ENCODE assay signal across 1 cellular context in the genomic region with DNA sequence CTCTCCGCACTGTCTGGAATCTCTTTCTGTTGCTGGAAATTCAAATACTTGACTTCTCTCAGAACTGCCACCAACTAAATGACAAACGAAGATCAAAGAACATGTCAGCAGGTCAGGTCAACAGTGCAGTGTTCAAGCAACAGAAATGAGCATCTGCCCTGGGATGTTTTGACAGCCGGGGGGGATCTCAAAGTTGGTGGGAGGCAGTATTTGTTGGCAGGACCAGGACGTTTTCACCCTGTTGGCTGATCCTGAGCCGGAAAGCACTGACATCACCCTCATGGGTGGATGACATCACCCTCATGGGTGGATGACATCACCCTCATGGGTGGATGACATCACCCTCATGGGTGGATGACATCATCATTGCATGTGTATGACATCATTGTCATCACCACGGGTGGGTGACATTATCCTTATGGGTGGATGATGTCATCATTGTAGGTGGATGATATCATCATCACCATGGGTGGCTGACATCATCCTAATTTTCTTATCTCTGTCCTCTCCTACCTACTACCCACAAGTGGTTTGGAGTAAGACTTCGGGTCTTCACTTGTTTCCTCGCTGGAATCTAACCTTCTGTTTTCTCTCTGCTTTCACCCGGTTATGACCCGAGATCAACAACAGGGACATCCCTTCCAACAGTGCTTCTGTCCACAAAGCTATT.
TF ChIP-seq lines count a peak whose summit lies in the region.

No MANE protein-coding gene starts in this region.

TF ChIP-seq in SK-N-SH, 30 proteins besides CTCF, POLR2A, EP300 and RAD21 (continued from another document):
- TF ChIP-seq, protein P1, sequence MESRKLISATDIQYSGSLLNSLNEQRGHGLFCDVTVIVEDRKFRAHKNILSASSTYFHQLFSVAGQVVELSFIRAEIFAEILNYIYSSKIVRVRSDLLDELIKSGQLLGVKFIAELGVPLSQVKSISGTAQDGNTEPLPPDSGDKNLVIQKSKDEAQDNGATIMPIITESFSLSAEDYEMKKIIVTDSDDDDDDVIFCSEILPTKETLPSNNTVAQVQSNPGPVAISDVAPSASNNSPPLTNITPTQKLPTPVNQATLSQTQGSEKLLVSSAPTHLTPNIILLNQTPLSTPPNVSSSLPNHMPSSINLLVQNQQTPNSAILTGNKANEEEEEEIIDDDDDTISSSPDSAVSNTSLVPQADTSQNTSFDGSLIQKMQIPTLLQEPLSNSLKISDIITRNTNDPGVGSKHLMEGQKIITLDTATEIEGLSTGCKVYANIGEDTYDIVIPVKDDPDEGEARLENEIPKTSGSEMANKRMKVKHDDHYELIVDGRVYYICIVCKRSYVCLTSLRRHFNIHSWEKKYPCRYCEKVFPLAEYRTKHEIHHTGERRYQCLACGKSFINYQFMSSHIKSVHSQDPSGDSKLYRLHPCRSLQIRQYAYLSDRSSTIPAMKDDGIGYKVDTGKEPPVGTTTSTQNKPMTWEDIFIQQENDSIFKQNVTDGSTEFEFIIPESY (IDR thresholded peaks at IDR 0.05; ENCODE audit: borderline replicate concordance, low read depth), result no peak
- TF ChIP-seq NRF1 (IDR thresholded peaks at IDR 0.05; ENCODE audit: low read depth, low read length), result no peak
- TF ChIP-seq TEAD4 (IDR thresholded peaks at IDR 0.05; ENCODE audit: borderline replicate concordance, insufficient read depth), result no peak
- TF ChIP-seq GATA2 (CRISPR knock-in tag; IDR thresholded peaks at IDR 0.05), result no peak
- TF ChIP-seq, protein P2, sequence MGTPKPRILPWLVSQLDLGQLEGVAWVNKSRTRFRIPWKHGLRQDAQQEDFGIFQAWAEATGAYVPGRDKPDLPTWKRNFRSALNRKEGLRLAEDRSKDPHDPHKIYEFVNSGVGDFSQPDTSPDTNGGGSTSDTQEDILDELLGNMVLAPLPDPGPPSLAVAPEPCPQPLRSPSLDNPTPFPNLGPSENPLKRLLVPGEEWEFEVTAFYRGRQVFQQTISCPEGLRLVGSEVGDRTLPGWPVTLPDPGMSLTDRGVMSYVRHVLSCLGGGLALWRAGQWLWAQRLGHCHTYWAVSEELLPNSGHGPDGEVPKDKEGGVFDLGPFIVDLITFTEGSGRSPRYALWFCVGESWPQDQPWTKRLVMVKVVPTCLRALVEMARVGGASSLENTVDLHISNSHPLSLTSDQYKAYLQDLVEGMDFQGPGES (IDR thresholded peaks at IDR 0.05; ENCODE audit: low read depth, low read length), result no peak
- TF ChIP-seq, protein P3, sequence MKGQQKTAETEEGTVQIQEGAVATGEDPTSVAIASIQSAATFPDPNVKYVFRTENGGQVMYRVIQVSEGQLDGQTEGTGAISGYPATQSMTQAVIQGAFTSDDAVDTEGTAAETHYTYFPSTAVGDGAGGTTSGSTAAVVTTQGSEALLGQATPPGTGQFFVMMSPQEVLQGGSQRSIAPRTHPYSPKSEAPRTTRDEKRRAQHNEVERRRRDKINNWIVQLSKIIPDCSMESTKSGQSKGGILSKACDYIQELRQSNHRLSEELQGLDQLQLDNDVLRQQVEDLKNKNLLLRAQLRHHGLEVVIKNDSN (IDR thresholded peaks at IDR 0.05; ENCODE audit: borderline replicate concordance, low read depth), result no peak
- TF ChIP-seq MEF2A (IDR thresholded peaks at IDR 0.05; ENCODE audit: borderline replicate concordance, low read depth), result no peak
- no peak for TF ChIP-seq POLR2AphosphoS5 (IDR thresholded peaks at IDR 0.05; ENCODE audit: low read depth, low read length)
- TF ChIP-seq, protein P4, sequence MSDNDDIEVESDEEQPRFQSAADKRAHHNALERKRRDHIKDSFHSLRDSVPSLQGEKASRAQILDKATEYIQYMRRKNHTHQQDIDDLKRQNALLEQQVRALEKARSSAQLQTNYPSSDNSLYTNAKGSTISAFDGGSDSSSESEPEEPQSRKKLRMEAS (IDR thresholded peaks at IDR 0.05; ENCODE audit: low read depth), result no peak
- no peak for TF ChIP-seq FOXJ3 (CRISPR knock-in tag; IDR thresholded peaks at IDR 0.05)
- TF ChIP-seq USF2 (IDR thresholded peaks at IDR 0.05; ENCODE audit: borderline replicate concordance, low read depth, low read length), result no peak
- TF ChIP-seq EZH2phosphoT487 (IDR thresholded peaks at IDR 0.05; ENCODE audit: borderline replicate concordance, low read depth), result no peak
- no peak for TF ChIP-seq RFX5 (IDR thresholded peaks at IDR 0.05; ENCODE audit: low read length)
- TF ChIP-seq SIN3A (IDR thresholded peaks at IDR 0.05; ENCODE audit: borderline replicate concordance, low read depth, low read length), result no peak
TF ChIP-seq in SK-N-SH: peak in this region for 0.
